ENCODE assay signal across 9 cellular contexts in genomic region chr2:232523682-232524597, GRCh38. TPM values are rescaled to one million over a fixed set of nuclear protein-coding genes. Genes with fewer than 3 reads are reported as not detected.
DNase-seq lines count a peak whose midpoint lies in the region; ATAC-seq, FAIRE-seq and TF ChIP-seq lines count a peak whose summit lies in the region.
"Had no signal": no experiment of that assay in that cellular context is flagged by ENCODE, and none has a peak within 500 bp of the region (broad histone marks: within the 10 kb centered on the region; RNA-seq: fewer than 3 reads in every experiment).

No MANE protein-coding gene starts in this region.

- TF ChIP-seq CTCF in Peyer's patch (IDR thresholded peaks at IDR 0.05) (no peak), mesothelial cell of epicardium (IDR thresholded peaks at IDR 0.05; ENCODE audit: unreplicated experiment) (no peak)

- peaks cover 4% of the 10 kb centered on the region for H3K4me1 Mint-ChIP-seq in mesothelial cell of epicardium

- H3K36me3 Mint-ChIP-seq in mesothelial cell of epicardium = no peaks in the 10 kb centered on the region

- H3K27ac ChIP-seq in Peyer's patch = no peak overlapping the region

- peak; percentile 74 for DNase-seq in 8988T
- peak; percentile 63 for DNase-seq in GM12891 (ENCODE audit: insufficient read length, low spot score)
- no peak for DNase-seq in Peyer's patch
- DNase-seq in dermis blood vessel endothelial cell = peak; percentile 44
- no peak for DNase-seq in mesothelial cell of epicardium (ENCODE audit: low spot score in 2 of 2, unreplicated experiment in 2 of 2)
- DNase-seq in activated CD4-positive, CD25-positive, alpha-beta regulatory T cell treated with anti-CD3 and anti-CD28 coated beads, Interleukin-2, amount 50 U/mL, for 72 hours = no peak
- no peak for DNase-seq in epidermal melanocyte (ENCODE audit: insufficient read length, low spot score)

- no peak for TF ChIP-seq POLR2A in GM12891 (IDR thresholded peaks at IDR 0.05; ENCODE audit: low read depth, low read length)
- TF ChIP-seq POLR2A in Peyer's patch (IDR thresholded peaks at IDR 0.05) = no peak

- H3K27me3 ChIP-seq in Peyer's patch = peaks cover 0 to 27% of the 10 kb centered on the region in 2 donors

- H3K4me3 Mint-ChIP-seq in mesothelial cell of epicardium = peak overlapping the region; percentile 38

- peak overlapping the region in 3 of 4 donors; percentile 33 to 35 (median 35) for H3K4me3 ChIP-seq in Peyer's patch

- peaks cover 75% of the 10 kb centered on the region for H3K27me3 Mint-ChIP-seq in mesothelial cell of epicardium (ENCODE audit: low read depth)

- no peaks in the 10 kb centered on the region for H3K36me3 ChIP-seq in Peyer's patch

- peaks cover 0 to 25% (median 16%) of the 10 kb centered on the region in 4 donors for H3K4me1 ChIP-seq in Peyer's patch

- FAIRE-seq in GM12891 (lab: Jason Lieb, UNC) = no peak

- H3K27ac Mint-ChIP-seq in mesothelial cell of epicardium = no peak overlapping the region

- H3K9me3 Mint-ChIP-seq in mesothelial cell of epicardium = no peaks in the 10 kb centered on the region

- no peak for ATAC-seq in HG03378 (IDR thresholded peaks at IDR 0.05; ENCODE audit: unreplicated experiment)

- no peaks in the 10 kb centered on the region for H3K9me3 ChIP-seq in Peyer's patch

TF ChIP-seq in GM12891, 5 proteins besides CTCF, POLR2A, EP300 and RAD21:
- TF ChIP-seq SPI1 (IDR thresholded peaks at IDR 0.05; ENCODE audit: low read depth, low read length) = no peak
- TF ChIP-seq POU2F2 (IDR thresholded peaks at IDR 0.05; ENCODE audit: low read depth, low read length) = no peak
- TF ChIP-seq POLR2AphosphoS5 (IDR thresholded peaks at IDR 0.05; ENCODE audit: low read depth, low read length) = no peak
- no peak for TF ChIP-seq TAF1 (IDR thresholded peaks at IDR 0.05; ENCODE audit: low read depth, low read length)
- no peak for TF ChIP-seq PAX5 (IDR thresholded peaks at IDR 0.05; ENCODE audit: insufficient read depth, low read length, severe bottlenecking)

RNA-seq across cellular contexts. Expression of gene CHRND, which starts 2.0 kb away (rescaled TPM):
- not detected for polyA plus RNA-seq in GM12891 (2012; ENCODE audit: low read depth, missing spikeins)
- total RNA-seq in Peyer's patch (not detected), dermis blood vessel endothelial cell (not detected in 2 replicates), mesothelial cell of epicardium (not detected in 3 replicates)
- total RNA-seq: dermis microvascular lymphatic vessel endothelial cell had no signal

RNA-seq across cellular contexts. Expression of gene PRSS56, which starts 3.8 kb away (rescaled TPM):
- not detected for polyA plus RNA-seq in GM12891 (2012; ENCODE audit: low read depth, missing spikeins)
- total RNA-seq in Peyer's patch (not detected), dermis blood vessel endothelial cell (not detected in 2 replicates), mesothelial cell of epicardium (0.09 TPM in 1 of 3 replicates, not detected in the others)
- total RNA-seq: dermis microvascular lymphatic vessel endothelial cell had no signal

RNA-seq across cellular contexts. Expression of gene CHRNG, which starts 15.6 kb away (rescaled TPM):
- polyA plus RNA-seq in GM12891 (2012; ENCODE audit: low read depth, missing spikeins) = not detected
- total RNA-seq in Peyer's patch (not detected), dermis blood vessel endothelial cell (not detected in 2 replicates), mesothelial cell of epicardium (0.11 TPM in 1 of 3 replicates, not detected in the others)
- total RNA-seq: dermis microvascular lymphatic vessel endothelial cell had no signal

RNA-seq across cellular contexts. Expression of gene TIGD1, which starts 26.4 kb away (rescaled TPM):
- 1.5 TPM for polyA plus RNA-seq in GM12891 (2012; ENCODE audit: low read depth, missing spikeins)
- total RNA-seq in Peyer's patch (10 to 100 TPM in 3 of 4 donors, 1 to 10 TPM in 1; 8.6 to 31.4 (median 13.4) TPM), dermis blood vessel endothelial cell (1.3 and 1.5 TPM in 2 replicates), mesothelial cell of epicardium (11.0 to 12.2 TPM (median 11.2 TPM) in 3 replicates)

RNA-seq across cellular contexts. Expression of gene EIF4E2, which starts 26.5 kb away (rescaled TPM):
- polyA plus RNA-seq in GM12891 (2012; ENCODE audit: low read depth, missing spikeins) = 70.1 TPM
- total RNA-seq in Peyer's patch (10 to 100 TPM; 33.0 to 51.8 (median 44.1) TPM), dermis blood vessel endothelial cell (102 and 112 TPM in 2 replicates), mesothelial cell of epicardium (72.2 to 78.3 TPM (median 72.5 TPM) in 3 replicates)

Comparison
In these comparisons a context has a peak if more than half of its experiments do, and no peak if none do; other contexts are left out.
1. DNase-seq: peak in 8988T (single experiment), GM12891 (single experiment) and dermis blood vessel endothelial cell (single experiment); none in Peyer's patch (0 of 3), mesothelial cell of epicardium (0 of 2), activated CD4-positive, CD25-positive, alpha-beta regulatory T cell treated with anti-CD3 and anti-CD28 coated beads, Interleukin-2, amount 50 U/mL, for 72 hours (single experiment) and epidermal melanocyte (single experiment).